In genomic region chr6:135043854-135044253, GRCh38 we compare ENCODE assay signal across 15 cellular contexts.
"Had no signal": no experiment of that assay in that cellular context is flagged by ENCODE, and none has a peak within 500 bp of the region (broad histone marks: within the 10 kb centered on the region; RNA-seq: fewer than 3 reads in every experiment).

No MANE protein-coding gene starts in this region.

- H3K27me3 Mint-ChIP-seq: naive thymus-derived CD8-positive, alpha-beta T cell; stimulated activated naive B cell treated with anti-CD40 and anti-IgM and Interleukin-4, amounts not matched to agents 10 μg/mL and 1 μg/mL and 100 μg/mL, for 72 hours had no signal

- H3K9me3 Mint-ChIP-seq: activated naive CD4-positive, alpha-beta T cell treated with anti-CD3 and anti-CD28 coated beads for 36 hours; activated T-helper 2 cell treated with anti-CD3 and anti-CD28 coated beads, Interferon-gamma antibody, Interleukin-2, Interleukin-4, amounts not matched to agents 10 μg/mL and 5 μg/mL and 100 μg/mL, durations not matched to agents 14 hours and 24 hours and 36 hours; naive thymus-derived CD8-positive, alpha-beta T cell; stimulated activated naive B cell treated with anti-CD40 and anti-IgM and Interleukin-4, amounts not matched to agents 10 μg/mL and 1 μg/mL and 100 μg/mL, for 72 hours had no signal

- DNase-seq: activated naive CD4-positive, alpha-beta T cell treated with anti-CD3 and anti-CD28 coated beads for 36 hours; caudate nucleus; left colon; mammary epithelial cell; naive thymus-derived CD8-positive, alpha-beta T cell; posterior cingulate gyrus; retina; stimulated activated CD4-positive, alpha-beta T cell treated with anti-CD3 and anti-CD28 coated beads, Interleukin-12 subunit alpha, Interleukin-12 subunit beta, amount 100 ng/mL, for 4 hours; stimulated activated CD4-positive, alpha-beta T cell treated with anti-CD3 and anti-CD28 coated beads, Interleukin-2, amount 100 ng/mL, for 24 hours; stimulated activated naive B cell treated with anti-CD40 and anti-IgM and Interleukin-4, amounts not matched to agents 10 μg/mL and 1 μg/mL and 100 μg/mL, for 72 hours; T1000 had no signal

- ATAC-seq: activated CD4-positive, CD25-positive, alpha-beta regulatory T cell treated with anti-CD3 and anti-CD28 coated beads, Interleukin-2, amount 50 U/mL, for 24 hours; left colon had no signal

- H3K4me3 Mint-ChIP-seq: activated naive CD4-positive, alpha-beta T cell treated with anti-CD3 and anti-CD28 coated beads for 36 hours had no signal

- H3K27me3 ChIP-seq: tibial nerve, vagina had no signal

- H3K27ac ChIP-seq: tibial nerve, vagina had no signal

- H3K27ac Mint-ChIP-seq: activated naive CD4-positive, alpha-beta T cell treated with anti-CD3 and anti-CD28 coated beads for 36 hours had no signal

- H3K9me3 ChIP-seq: tibial nerve, vagina had no signal

- H3K4me3 ChIP-seq: tibial nerve, vagina had no signal
